ENCODE assay signal across 14 cellular contexts in genomic region chr10:95783741-95784140, GRCh38.
A peak's percentile ranks its signal among the peaks of the same experiment; 100 is the strongest.
DNase-seq lines count a peak whose midpoint lies in the region; ATAC-seq lines count a peak whose summit lies in the region.
"Had no signal": no experiment of that assay in that cellular context is flagged by ENCODE, and none has a peak within 500 bp of the region (broad histone marks: within the 10 kb centered on the region; RNA-seq: fewer than 3 reads in every experiment).

No MANE protein-coding gene starts in this region.

- ATAC-seq in GM18499 (IDR thresholded peaks at IDR 0.05; ENCODE audit: insufficient read depth, unreplicated experiment) (peak; percentile 28), GM19467 (IDR thresholded peaks at IDR 0.05; ENCODE audit: unreplicated experiment) (peak; percentile 56), HG03060 (IDR thresholded peaks at IDR 0.05; ENCODE audit: low read depth, unreplicated experiment) (peak; percentile 47)

- DNase-seq in SKM-1 (lab: John Stamatoyannopoulos, UW; ENCODE audit: unreplicated experiment) (peak; percentile 36), NCI-H69 (lab: John Stamatoyannopoulos, UW) (no peak), AG08396 (ENCODE audit: low spot score) (no peak), dedifferentiated amniotic fluid mesenchymal stem cell (ENCODE audit: extremely low spot score) (no peak)
- no peak for DNase-seq in effector CD4-positive, alpha-beta T cell
- DNase-seq: Calu3; cerebellar nuclear complex; head of caudate nucleus; NCI-H1417; stimulated activated CD4-positive, alpha-beta T cell treated with anti-CD3 and anti-CD28 coated beads, Interleukin-1b, Interleukin-23, amount 100 ng/mL, for 48 hours; uterus had no signal
